In the genomic region with DNA sequence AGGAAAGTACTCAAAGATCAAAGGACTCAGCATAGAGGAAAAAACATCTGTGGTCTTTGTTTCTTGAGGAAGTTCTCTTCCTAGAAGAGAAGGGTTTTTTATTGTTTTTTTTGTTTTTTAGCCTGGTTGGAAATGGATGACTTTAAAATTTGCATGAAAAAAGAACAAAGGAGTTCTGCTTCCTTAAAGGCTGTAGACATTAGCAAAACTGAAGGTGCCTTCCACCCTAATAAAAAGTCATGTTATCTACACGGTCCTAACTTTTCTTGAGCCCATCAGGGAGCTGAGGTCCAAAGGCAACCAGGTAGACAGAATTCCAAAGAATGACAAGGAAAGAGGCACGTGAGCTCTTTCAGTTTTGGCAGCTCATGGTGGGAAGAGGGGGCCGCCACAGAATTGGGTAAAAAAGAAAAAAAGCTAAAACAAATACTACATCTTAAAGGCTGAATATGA, we compare ENCODE assay signal across 1 cellular context.
TF ChIP-seq lines count a peak whose summit lies in the region.

No MANE protein-coding gene starts in this region.

TF ChIP-seq in GM23338, 12 proteins besides CTCF, POLR2A, EP300 and RAD21 (continued from another document):
- TF ChIP-seq, protein P1, sequence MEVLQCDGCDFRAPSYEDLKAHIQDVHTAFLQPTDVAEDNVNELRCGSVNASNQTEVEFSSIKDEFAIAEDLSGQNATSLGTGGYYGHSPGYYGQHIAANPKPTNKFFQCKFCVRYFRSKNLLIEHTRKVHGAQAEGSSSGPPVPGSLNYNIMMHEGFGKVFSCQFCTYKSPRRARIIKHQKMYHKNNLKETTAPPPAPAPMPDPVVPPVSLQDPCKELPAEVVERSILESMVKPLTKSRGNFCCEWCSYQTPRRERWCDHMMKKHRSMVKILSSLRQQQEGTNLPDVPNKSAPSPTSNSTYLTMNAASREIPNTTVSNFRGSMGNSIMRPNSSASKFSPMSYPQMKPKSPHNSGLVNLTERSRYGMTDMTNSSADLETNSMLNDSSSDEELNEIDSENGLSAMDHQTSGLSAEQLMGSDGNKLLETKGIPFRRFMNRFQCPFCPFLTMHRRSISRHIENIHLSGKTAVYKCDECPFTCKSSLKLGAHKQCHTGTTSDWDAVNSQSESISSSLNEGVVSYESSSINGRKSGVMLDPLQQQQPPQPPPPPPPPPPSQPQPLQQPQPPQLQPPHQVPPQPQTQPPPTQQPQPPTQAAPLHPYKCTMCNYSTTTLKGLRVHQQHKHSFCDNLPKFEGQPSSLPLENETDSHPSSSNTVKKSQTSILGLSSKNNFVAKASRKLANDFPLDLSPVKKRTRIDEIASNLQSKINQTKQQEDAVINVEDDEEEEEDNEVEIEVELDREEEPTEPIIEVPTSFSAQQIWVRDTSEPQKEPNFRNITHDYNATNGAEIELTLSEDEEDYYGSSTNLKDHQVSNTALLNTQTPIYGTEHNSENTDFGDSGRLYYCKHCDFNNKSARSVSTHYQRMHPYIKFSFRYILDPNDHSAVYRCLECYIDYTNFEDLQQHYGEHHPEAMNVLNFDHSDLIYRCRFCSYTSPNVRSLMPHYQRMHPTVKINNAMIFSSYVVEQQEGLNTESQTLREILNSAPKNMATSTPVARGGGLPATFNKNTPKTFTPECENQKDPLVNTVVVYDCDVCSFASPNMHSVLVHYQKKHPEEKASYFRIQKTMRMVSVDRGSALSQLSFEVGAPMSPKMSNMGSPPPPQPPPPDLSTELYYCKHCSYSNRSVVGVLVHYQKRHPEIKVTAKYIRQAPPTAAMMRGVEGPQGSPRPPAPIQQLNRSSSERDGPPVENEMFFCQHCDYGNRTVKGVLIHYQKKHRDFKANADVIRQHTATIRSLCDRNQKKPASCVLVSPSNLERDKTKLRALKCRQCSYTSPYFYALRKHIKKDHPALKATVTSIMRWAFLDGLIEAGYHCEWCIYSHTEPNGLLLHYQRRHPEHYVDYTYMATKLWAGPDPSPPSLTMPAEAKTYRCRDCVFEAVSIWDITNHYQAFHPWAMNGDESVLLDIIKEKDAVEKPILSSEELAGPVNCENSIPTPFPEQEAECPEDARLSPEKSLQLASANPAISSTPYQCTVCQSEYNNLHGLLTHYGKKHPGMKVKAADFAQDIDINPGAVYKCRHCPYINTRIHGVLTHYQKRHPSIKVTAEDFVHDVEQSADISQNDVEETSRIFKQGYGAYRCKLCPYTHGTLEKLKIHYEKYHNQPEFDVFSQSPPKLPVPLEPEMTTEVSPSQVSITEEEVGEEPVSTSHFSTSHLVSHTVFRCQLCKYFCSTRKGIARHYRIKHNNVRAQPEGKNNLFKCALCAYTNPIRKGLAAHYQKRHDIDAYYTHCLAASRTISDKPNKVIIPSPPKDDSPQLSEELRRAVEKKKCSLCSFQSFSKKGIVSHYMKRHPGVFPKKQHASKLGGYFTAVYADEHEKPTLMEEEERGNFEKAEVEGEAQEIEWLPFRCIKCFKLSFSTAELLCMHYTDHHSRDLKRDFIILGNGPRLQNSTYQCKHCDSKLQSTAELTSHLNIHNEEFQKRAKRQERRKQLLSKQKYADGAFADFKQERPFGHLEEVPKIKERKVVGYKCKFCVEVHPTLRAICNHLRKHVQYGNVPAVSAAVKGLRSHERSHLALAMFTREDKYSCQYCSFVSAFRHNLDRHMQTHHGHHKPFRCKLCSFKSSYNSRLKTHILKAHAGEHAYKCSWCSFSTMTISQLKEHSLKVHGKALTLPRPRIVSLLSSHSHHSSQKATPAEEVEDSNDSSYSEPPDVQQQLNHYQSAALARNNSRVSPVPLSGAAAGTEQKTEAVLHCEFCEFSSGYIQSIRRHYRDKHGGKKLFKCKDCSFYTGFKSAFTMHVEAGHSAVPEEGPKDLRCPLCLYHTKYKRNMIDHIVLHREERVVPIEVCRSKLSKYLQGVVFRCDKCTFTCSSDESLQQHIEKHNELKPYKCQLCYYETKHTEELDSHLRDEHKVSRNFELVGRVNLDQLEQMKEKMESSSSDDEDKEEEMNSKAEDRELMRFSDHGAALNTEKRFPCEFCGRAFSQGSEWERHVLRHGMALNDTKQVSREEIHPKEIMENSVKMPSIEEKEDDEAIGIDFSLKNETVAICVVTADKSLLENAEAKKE (CRISPR knock-in tag; IDR thresholded peaks at IDR 0.05) = peak; percentile 86
- TF ChIP-seq, protein P2, sequence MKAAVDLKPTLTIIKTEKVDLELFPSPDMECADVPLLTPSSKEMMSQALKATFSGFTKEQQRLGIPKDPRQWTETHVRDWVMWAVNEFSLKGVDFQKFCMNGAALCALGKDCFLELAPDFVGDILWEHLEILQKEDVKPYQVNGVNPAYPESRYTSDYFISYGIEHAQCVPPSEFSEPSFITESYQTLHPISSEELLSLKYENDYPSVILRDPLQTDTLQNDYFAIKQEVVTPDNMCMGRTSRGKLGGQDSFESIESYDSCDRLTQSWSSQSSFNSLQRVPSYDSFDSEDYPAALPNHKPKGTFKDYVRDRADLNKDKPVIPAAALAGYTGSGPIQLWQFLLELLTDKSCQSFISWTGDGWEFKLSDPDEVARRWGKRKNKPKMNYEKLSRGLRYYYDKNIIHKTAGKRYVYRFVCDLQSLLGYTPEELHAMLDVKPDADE (IDR thresholded peaks at IDR 0.05) = peak; percentile 37; the same call in 1 of the 2 replicates
- no peak for TF ChIP-seq JUNB (IDR thresholded peaks at IDR 0.05; ENCODE audit: unreplicated experiment)
- peak; percentile 92 for TF ChIP-seq NANOG (IDR thresholded peaks at IDR 0.05; ENCODE audit: borderline replicate concordance)
- no peak for TF ChIP-seq EZH2 (IDR thresholded peaks at IDR 0.05; ENCODE audit: low read depth, unreplicated experiment)
